ENCODE assay signal across 11 cellular contexts in the genomic region with DNA sequence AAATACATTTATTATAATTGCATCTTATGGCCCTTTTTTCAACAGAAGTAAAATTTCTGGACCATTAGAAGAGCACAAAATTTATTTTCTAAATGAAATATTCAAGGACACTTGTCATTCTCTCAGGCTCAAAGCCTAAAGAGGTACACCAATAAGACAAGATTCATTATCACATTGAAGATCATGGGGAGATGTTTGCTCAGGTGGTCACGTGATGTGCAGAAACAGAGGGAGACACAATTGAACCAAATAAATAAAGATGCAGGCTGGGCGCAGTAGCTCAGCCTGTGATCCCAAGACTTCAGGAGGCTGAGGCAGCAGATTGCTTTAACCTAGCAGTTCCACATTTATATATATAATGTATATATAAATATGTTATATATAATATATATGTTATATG.
"Had no signal": no experiment of that assay in that cellular context is flagged by ENCODE, and none has a peak within 500 bp of the region (broad histone marks: within the 10 kb centered on the region; RNA-seq: fewer than 3 reads in every experiment).

No MANE protein-coding gene starts in this region.

- H2AFZ ChIP-seq: GM23248, GM23338 had no signal

- ATAC-seq: GM23338, HCT116 had no signal

- H3K9me3 Mint-ChIP-seq: GM23338, H9, HFFc6 had no signal

- H3K9ac ChIP-seq: GM23248 had no signal

- DNase-seq: GM23248, GOT3, H7, H9, HCEC 1CT, HFFc6 had no signal

- H3K27ac Mint-ChIP-seq: GM23338, H9, HFFc6 had no signal

- H3K27ac ChIP-seq: GM23248 had no signal

- H3K36me3 ChIP-seq: HAP-1 had no signal

- FAIRE-seq: H1, H54 had no signal

- H3K4me1 ChIP-seq: HAP-1 had no signal

- H3K4me1 Mint-ChIP-seq: GM23338 had no signal

- H3K4me2 ChIP-seq: GM23338 had no signal

- H3K4me3 Mint-ChIP-seq: GM23338, H9, HFFc6 had no signal

- H3K4me3 ChIP-seq: GM23248, GM23338, HAP-1 had no signal

- H3K9me3 ChIP-seq: HAP-1 had no signal
